8 cellular contexts compared by ENCODE assay signal in genomic region chr19:14089412-14089661, GRCh38. TPM values are rescaled to one million over a fixed set of nuclear protein-coding genes. Genes with fewer than 3 reads are reported as not detected.
A peak's percentile ranks its signal among the peaks of the same experiment; 100 is the strongest.
DNase-seq lines count a peak whose midpoint lies in the region; ATAC-seq, FAIRE-seq and TF ChIP-seq lines count a peak whose summit lies in the region.

No MANE protein-coding gene starts in this region.

- H3K27me3 ChIP-seq in HUES6 (ENCODE audit: control insufficient read depth, insufficient read depth, low read length): peaks cover 14% of the 10 kb centered on the region
- no peaks in the 10 kb centered on the region for H3K27me3 ChIP-seq in K562 (ENCODE audit: control insufficient read depth in 2 of 2, insufficient read depth in 2 of 2, low read length in 2 of 2)

- no peaks in the 10 kb centered on the region for H3K9me1 ChIP-seq in K562 (ENCODE audit: control insufficient read depth, insufficient read depth, low read length)

- H3K9me3 ChIP-seq in HUES6 (ENCODE audit: control insufficient read depth, insufficient read depth, low read depth, low read length): peaks cover 8% of the 10 kb centered on the region
- H3K9me3 ChIP-seq in K562 (replicated peaks; ENCODE audit: control insufficient read depth, insufficient read depth, low read depth, low read length): peaks cover 10% of the 10 kb centered on the region
- H3K9me3 ChIP-seq in mesodermal cell (ENCODE audit: control insufficient read depth, low read length): peaks cover 14% of the 10 kb centered on the region

- H3K27ac ChIP-seq in HUES6 (ENCODE audit: low read depth, low read length): no peak overlapping the region
- H3K27ac ChIP-seq in K562 (ENCODE audit: extremely low read depth, low read depth, low read length): peak overlapping the region; percentile 59; the same call in 1 of the 3 replicates
- no peak overlapping the region for H3K27ac ChIP-seq in mesodermal cell (ENCODE audit: low read depth, low read length, severe bottlenecking)

- H3K4me3 ChIP-seq in AG10803 (ENCODE audit: low read length) (peak overlapping the region; percentile 52), HUES6 (ENCODE audit: low read depth, low read length) (peak overlapping the region; percentile 67), K562 (peak overlapping the region; percentile 63), mesodermal cell (ENCODE audit: extremely low read depth, insufficient read depth, low read length, poor library complexity, severe bottlenecking) (peak overlapping the region; percentile 42)

- DNase-seq in AG10803 (ENCODE audit: low read depth) (no peak), K562 (ENCODE audit: extremely low read depth in 1 of 4, low spot score in 3 of 4) (no peak), frontal cortex (ENCODE audit: low spot score in 2 of 2) (no peak)
- no peak for DNase-seq in activated CD8-positive, alpha-beta memory T cell treated with anti-CD3 and anti-CD28 coated beads, Interleukin-2, amount 50 U/mL, for 48 hours
- no peak for DNase-seq in activated effector memory CD4-positive, alpha-beta T cell treated with anti-CD3 and anti-CD28 coated beads, Interleukin-2, amount 50 U/mL, for 16 hours

- no peak for TF ChIP-seq RAD21 in K562 (CRISPR knock-in tag; conservative IDR thresholded peaks at IDR 0.05 in 1 of 2, IDR thresholded peaks at IDR 0.05 in 1 of 2)

- intact Hi-C loops in K562 (cut with micrococcal nuclease): no loop called here

- H2AFZ ChIP-seq in K562 (ENCODE audit: low read depth, low read length): no peak overlapping the region

- peaks cover 11% of the 10 kb centered on the region for H3K36me3 ChIP-seq in HUES6 (ENCODE audit: control insufficient read depth, insufficient read depth, low read length)
- peaks cover 22% of the 10 kb centered on the region; the same call in 2 of the 3 replicates for H3K36me3 ChIP-seq in K562 (ENCODE audit: control insufficient read depth, insufficient read depth, low read length)
- peaks cover 31% of the 10 kb centered on the region for H3K36me3 ChIP-seq in mesodermal cell (ENCODE audit: control insufficient read depth, insufficient read depth, low read length)

- H3K79me2 ChIP-seq in K562 (ENCODE audit: control insufficient read depth, insufficient read depth, low read length): peaks cover 13% of the 10 kb centered on the region

- no peak for FAIRE-seq in K562 (lab: Jason Lieb, UNC)
- no peak for FAIRE-seq in frontal cortex (lab: Jason Lieb, UNC)

- H3K9ac ChIP-seq in HUES6 (ENCODE audit: low read length) (no peak overlapping the region), K562 (ENCODE audit: insufficient read depth in 1 of 2, low read depth in 2 of 2, low read length in 2 of 2) (peak overlapping the region; percentile 39 to 89; a peak in 3 of 4 replicates)

- WGBS in K562 (ENCODE audit: insufficient coverage, low coverage, missing lambda C conversion rate): 17% methylated on average over 14 of the region's 16 CpGs
- WGBS in mesodermal cell (ENCODE audit: insufficient coverage in 2 of 2), 2 experiments: 9 to 14% methylated on average over 13 to 16 of the region's 16 CpGs

- BruUV-seq in K562 (replicated peaks; lab: Mats Ljungman, UMichigan): no TSS peak

- TF ChIP-seq POLR2A in K562 (conservative IDR thresholded peaks at IDR 0.05): no peak

- ATAC-seq in K562: no peak
- ATAC-seq in HG03159 (IDR thresholded peaks at IDR 0.05; ENCODE audit: unreplicated experiment): no peak

- POLR2A ChIA-PET in K562 (lab: Yijun Ruan, JAX): no interaction called here

- TF ChIP-seq EP300 in K562 (IDR thresholded peaks at IDR 0.05; ENCODE audit: low read length): no peak

- CTCF ChIA-PET in K562 (lab: Yijun Ruan, JAX; ENCODE audit: low intra/inter-chr PET ratio): interaction anchor here (0.6 to 1.0 kb wide), 3 partner anchors 16 to 210 kb away, joined by 3 to 5 read pairs (median 3); no protein-coding TSS in a partner anchor

- in situ Hi-C loops in K562 (cut with MboI): no loop called here

- H4K20me1 ChIP-seq in K562 (replicated peaks; ENCODE audit: control insufficient read depth, insufficient read depth, low read length): no peaks in the 10 kb centered on the region

- H3K4me2 ChIP-seq in K562 (ENCODE audit: insufficient read depth, low read length): peak overlapping the region; percentile 50

- TF ChIP-seq CTCF in AG10803 (conservative IDR thresholded peaks at IDR 0.05; ENCODE audit: low read length) (peak; percentile 19; the same call in 1 of the 2 replicates), K562 (IDR thresholded peaks at IDR 0.05 in 2 of 3, conservative IDR thresholded peaks at IDR 0.05 in 1 of 3; ENCODE audit: insufficient read depth in 2 of 3, low read depth in 1 of 3, low read length in 3 of 3) (no peak; a peak in 1 of 6 replicates)

- peaks cover 17% of the 10 kb centered on the region for H3K4me1 ChIP-seq in HUES6 (ENCODE audit: control insufficient read depth, insufficient read depth, low read length)
- peaks cover 11 to 39% of the 10 kb centered on the region in 2 experiments; a peak in 3 of 5 replicates for H3K4me1 ChIP-seq in K562 (replicated peaks in 1 of 2; ENCODE audit: control insufficient read depth in 2 of 2, insufficient read depth in 2 of 2, low read length in 2 of 2)
- H3K4me1 ChIP-seq in mesodermal cell (ENCODE audit: control insufficient read depth, insufficient read depth, low read length, poor library complexity, severe bottlenecking): peaks cover 6% of the 10 kb centered on the region

RNA-seq across cellular contexts. Expression of gene SAMD1, which starts 1.2 kb away (rescaled TPM):
- total RNA-seq in K562 (2011; cell fraction: chromatin; rRNA removed; ENCODE audit: low replicate concordance): 9.8 and 27.6 TPM in 2 replicates
- total RNA-seq in K562 (2011; cell fraction: nucleolus; rRNA removed): 23.5 and 24.9 TPM in 2 replicates
- 12.7 and 15.1 TPM in 2 replicates for total RNA-seq in K562 (2011; cell fraction: nucleoplasm; rRNA removed)
- total RNA-seq in K562 (2014; rRNA removed) (65.4 and 71.9 TPM in 2 replicates), K562 (2014; rRNA removed; fragmentation: Illumina TruSeq; extraction: Trizol) (15.4 and 16.0 TPM in 2 replicates), K562 (2015; rRNA removed; fragmentation: Illumina TruSeq; extraction: Trizol) (43.5 and 51.7 TPM in 2 replicates), K562 (2021) (85.9 and 96.0 TPM in 2 replicates), frontal cortex (43.2 TPM)
- polyA plus RNA-seq in K562 (2011; rRNA removed) (14.3 and 14.8 TPM in 2 replicates), K562 (2014; fragmentation: Illumina TruSeq; extraction: Trizol) (45.7 and 48.9 TPM in 2 replicates), K562 (2014; fragmentation: Nextera tagmentation; extraction: Ambion mirVana) (1 to 10 TPM; 2.9 to 3.1 TPM), K562 (2014; rRNA removed) (44.5 and 47.8 TPM in 2 replicates)
- 15.9 and 30.2 TPM in 2 replicates for polyA plus RNA-seq in K562 (2011; cell fraction: cytosol; rRNA removed)
- 34.7 and 64.0 TPM in 2 replicates for polyA plus RNA-seq in K562 (2011; cell fraction: nucleus; rRNA removed)
- polyA plus RNA-seq in K562 (2012): 39.1 and 39.7 TPM in 2 replicates
- 4.1 and 7.6 TPM in 2 replicates for polyA minus RNA-seq in K562 (2011; rRNA and poly(A)+ RNA removed)
- 22.9 and 32.7 TPM in 2 replicates for polyA minus RNA-seq in K562 (2011; cell fraction: cytosol; rRNA and poly(A)+ RNA removed)
- 4.8 and 5.0 TPM in 2 replicates for polyA minus RNA-seq in K562 (2011; cell fraction: nucleus; rRNA and poly(A)+ RNA removed)
- 53.9 TPM for polyA plus RNA-seq in mesodermal cell (2013, experiment 1 of 2)
- polyA plus RNA-seq in mesodermal cell (2013, experiment 2 of 2): 55.3 TPM

RNA-seq across cellular contexts. Expression of gene C19orf67, which starts 3.8 kb away (rescaled TPM):
- 0.83 and 2.1 TPM in 2 replicates for total RNA-seq in K562 (2011; cell fraction: chromatin; rRNA removed; ENCODE audit: low replicate concordance)
- 3.7 and 4.5 TPM in 2 replicates for total RNA-seq in K562 (2011; cell fraction: nucleolus; rRNA removed)
- total RNA-seq in K562 (2011; cell fraction: nucleoplasm; rRNA removed): 1.8 and 2.1 TPM in 2 replicates
- 0.45 and 1.5 TPM in 2 replicates for total RNA-seq in K562 (2014; rRNA removed)
- total RNA-seq in K562 (2014; rRNA removed; fragmentation: Illumina TruSeq; extraction: Trizol): 0.35 TPM in 1 of 2 replicates, not detected in the other
- total RNA-seq in K562 (2015; rRNA removed; fragmentation: Illumina TruSeq; extraction: Trizol): 0.29 and 0.53 TPM in 2 replicates
- 1.1 and 2.1 TPM in 2 replicates for total RNA-seq in K562 (2021)
- 0.39 and 0.56 TPM in 2 replicates for polyA plus RNA-seq in K562 (2011; rRNA removed)
- polyA plus RNA-seq in K562 (2011; cell fraction: cytosol; rRNA removed): 0.46 and 0.97 TPM in 2 replicates
- polyA plus RNA-seq in K562 (2011; cell fraction: nucleus; rRNA removed): 1.2 and 3.8 TPM in 2 replicates
- polyA plus RNA-seq in K562 (2012): 0.62 and 0.68 TPM in 2 replicates
- polyA plus RNA-seq in K562 (2014; fragmentation: Illumina TruSeq; extraction: Trizol): 0.28 and 0.39 TPM in 2 replicates
- not detected for polyA plus RNA-seq in K562 (2014; fragmentation: Nextera tagmentation; extraction: Ambion mirVana)
- 1.8 TPM in 1 of 2 replicates, not detected in the other for polyA plus RNA-seq in K562 (2014; rRNA removed)
- polyA minus RNA-seq in K562 (2011; rRNA and poly(A)+ RNA removed): 0.14 TPM in 1 of 2 replicates, not detected in the other
- polyA minus RNA-seq in K562 (2011; cell fraction: cytosol; rRNA and poly(A)+ RNA removed): not detected in 2 replicates
- polyA minus RNA-seq in K562 (2011; cell fraction: nucleus; rRNA and poly(A)+ RNA removed): 1.5 and 3.0 TPM in 2 replicates
- not detected for polyA plus RNA-seq in mesodermal cell (2013, experiment 1 of 2)
- polyA plus RNA-seq in mesodermal cell (2013, experiment 2 of 2): not detected
- total RNA-seq in frontal cortex: not detected

RNA-seq across cellular contexts. Expression of gene MISP3, which starts 16.8 kb away (rescaled TPM):
- 1.7 and 5.3 TPM in 2 replicates for total RNA-seq in K562 (2011; cell fraction: chromatin; rRNA removed; ENCODE audit: low replicate concordance)
- total RNA-seq in K562 (2011; cell fraction: nucleolus; rRNA removed): 5.5 and 5.7 TPM in 2 replicates
- total RNA-seq in K562 (2011; cell fraction: nucleoplasm; rRNA removed): 4.1 and 5.0 TPM in 2 replicates
- total RNA-seq in K562 (2014; rRNA removed) (3.1 and 3.9 TPM in 2 replicates), K562 (2014; rRNA removed; fragmentation: Illumina TruSeq; extraction: Trizol) (0.69 and 0.73 TPM in 2 replicates), K562 (2015; rRNA removed; fragmentation: Illumina TruSeq; extraction: Trizol) (1.6 and 1.9 TPM in 2 replicates), K562 (2021) (1.9 and 2.9 TPM in 2 replicates), frontal cortex (0.41 TPM)
- polyA plus RNA-seq in K562 (2011; rRNA removed) (1.2 and 2.1 TPM in 2 replicates), K562 (2014; fragmentation: Illumina TruSeq; extraction: Trizol) (2.6 and 3.2 TPM in 2 replicates), K562 (2014; fragmentation: Nextera tagmentation; extraction: Ambion mirVana) (under 1 TPM; 0.25 to 0.37 TPM), K562 (2014; rRNA removed) (5.4 and 5.6 TPM in 2 replicates)
- 2.1 and 3.0 TPM in 2 replicates for polyA plus RNA-seq in K562 (2011; cell fraction: cytosol; rRNA removed)
- polyA plus RNA-seq in K562 (2011; cell fraction: nucleus; rRNA removed): 8.6 and 12.9 TPM in 2 replicates
- 3.6 and 4.2 TPM in 2 replicates for polyA plus RNA-seq in K562 (2012)
- not detected in 2 replicates for polyA minus RNA-seq in K562 (2011; rRNA and poly(A)+ RNA removed)
- 0.91 TPM in 1 of 2 replicates, not detected in the other for polyA minus RNA-seq in K562 (2011; cell fraction: cytosol; rRNA and poly(A)+ RNA removed)
- polyA minus RNA-seq in K562 (2011; cell fraction: nucleus; rRNA and poly(A)+ RNA removed): 1.8 and 1.9 TPM in 2 replicates
- polyA plus RNA-seq in mesodermal cell (2013, experiment 1 of 2): 1.6 TPM
- polyA plus RNA-seq in mesodermal cell (2013, experiment 2 of 2): 2.3 TPM

RNA-seq across cellular contexts. Expression of gene PALM3, which starts 27.5 kb away (rescaled TPM):
- 0.53 and 0.76 TPM in 2 replicates for total RNA-seq in K562 (2011; cell fraction: chromatin; rRNA removed; ENCODE audit: low replicate concordance)
- total RNA-seq in K562 (2011; cell fraction: nucleolus; rRNA removed): 0.33 and 0.92 TPM in 2 replicates
- total RNA-seq in K562 (2011; cell fraction: nucleoplasm; rRNA removed): 0.73 and 0.99 TPM in 2 replicates
- total RNA-seq in K562 (2014; rRNA removed) (8.2 and 8.9 TPM in 2 replicates), K562 (2014; rRNA removed; fragmentation: Illumina TruSeq; extraction: Trizol) (2.5 and 2.8 TPM in 2 replicates), K562 (2015; rRNA removed; fragmentation: Illumina TruSeq; extraction: Trizol) (3.3 and 3.7 TPM in 2 replicates), K562 (2021) (7.6 and 9.3 TPM in 2 replicates), frontal cortex (3.3 TPM)
- polyA plus RNA-seq in K562 (2011; rRNA removed) (2.3 and 2.9 TPM in 2 replicates), K562 (2014; fragmentation: Illumina TruSeq; extraction: Trizol) (7.4 and 10.8 TPM in 2 replicates), K562 (2014; fragmentation: Nextera tagmentation; extraction: Ambion mirVana) (under 1 TPM; 0.07 to 0.29 TPM), K562 (2014; rRNA removed) (8.9 and 12.1 TPM in 2 replicates)
- 2.1 and 6.1 TPM in 2 replicates for polyA plus RNA-seq in K562 (2011; cell fraction: cytosol; rRNA removed)
- polyA plus RNA-seq in K562 (2011; cell fraction: nucleus; rRNA removed): 1.1 and 2.9 TPM in 2 replicates
- polyA plus RNA-seq in K562 (2012): 2.0 and 13.9 TPM in 2 replicates
- 0.39 and 1.3 TPM in 2 replicates for polyA minus RNA-seq in K562 (2011; rRNA and poly(A)+ RNA removed)
- polyA minus RNA-seq in K562 (2011; cell fraction: cytosol; rRNA and poly(A)+ RNA removed): 0.91 and 1.4 TPM in 2 replicates
- 0.27 and 0.56 TPM in 2 replicates for polyA minus RNA-seq in K562 (2011; cell fraction: nucleus; rRNA and poly(A)+ RNA removed)
- 8.3 TPM for polyA plus RNA-seq in mesodermal cell (2013, experiment 1 of 2)
- polyA plus RNA-seq in mesodermal cell (2013, experiment 2 of 2): 5.8 TPM

RNA-seq across cellular contexts. Expression of gene PRKACA, which starts 28.2 kb away (rescaled TPM):
- total RNA-seq in K562 (2011; cell fraction: chromatin; rRNA removed; ENCODE audit: low replicate concordance): 26.1 and 58.3 TPM in 2 replicates
- total RNA-seq in K562 (2011; cell fraction: nucleolus; rRNA removed): 30.5 and 42.7 TPM in 2 replicates
- total RNA-seq in K562 (2011; cell fraction: nucleoplasm; rRNA removed): 28.7 and 35.1 TPM in 2 replicates
- total RNA-seq in K562 (2014; rRNA removed) (8.4 and 12.7 TPM in 2 replicates), K562 (2014; rRNA removed; fragmentation: Illumina TruSeq; extraction: Trizol) (10.6 and 13.0 TPM in 2 replicates), K562 (2015; rRNA removed; fragmentation: Illumina TruSeq; extraction: Trizol) (11.9 and 12.2 TPM in 2 replicates), K562 (2021) (57.8 and 63.1 TPM in 2 replicates), frontal cortex (22.0 TPM)
- polyA plus RNA-seq in K562 (2011; rRNA removed) (19.9 and 22.9 TPM in 2 replicates), K562 (2014; fragmentation: Illumina TruSeq; extraction: Trizol) (50.6 and 59.4 TPM in 2 replicates), K562 (2014; fragmentation: Nextera tagmentation; extraction: Ambion mirVana) (1 to 10 TPM; 1.2 to 1.7 TPM), K562 (2014; rRNA removed) (37.6 and 39.7 TPM in 2 replicates)
- polyA plus RNA-seq in K562 (2011; cell fraction: cytosol; rRNA removed): 18.1 and 22.9 TPM in 2 replicates
- polyA plus RNA-seq in K562 (2011; cell fraction: nucleus; rRNA removed): 9.4 and 10.8 TPM in 2 replicates
- 53.1 and 56.7 TPM in 2 replicates for polyA plus RNA-seq in K562 (2012)
- 16.0 and 20.3 TPM in 2 replicates for polyA minus RNA-seq in K562 (2011; rRNA and poly(A)+ RNA removed)
- polyA minus RNA-seq in K562 (2011; cell fraction: cytosol; rRNA and poly(A)+ RNA removed): 18.1 and 18.7 TPM in 2 replicates
- polyA minus RNA-seq in K562 (2011; cell fraction: nucleus; rRNA and poly(A)+ RNA removed): 7.5 and 8.3 TPM in 2 replicates
- 72.9 TPM for polyA plus RNA-seq in mesodermal cell (2013, experiment 1 of 2)
- polyA plus RNA-seq in mesodermal cell (2013, experiment 2 of 2): 68.4 TPM
